Comparison of ENCODE assay signal across 8 cellular contexts in genomic region chr11:96338910-96339703, GRCh38. TPM values are rescaled to one million over a fixed set of nuclear protein-coding genes. Genes with fewer than 3 reads are reported as not detected.
DNase-seq lines count a peak whose midpoint lies in the region; ATAC-seq, FAIRE-seq and TF ChIP-seq lines count a peak whose summit lies in the region.

No MANE protein-coding gene starts in this region.

- intact Hi-C loops in Panc1 (cut with micrococcal nuclease; ENCODE audit: unreplicated experiment) (no loop called here), ascending aorta (cut with DNase I) (no loop called here)

- POLR2A ChIA-PET in Panc1 (lab: Charles Lee): no interaction called here

- CTCF ChIA-PET in Panc1 (lab: Charles Lee): interaction anchor here (0.7 to 1.5 kb wide), 2 partner anchors 33 to 184 kb away, joined by 4 read pairs; no protein-coding TSS in a partner anchor

- H3K36me3 ChIP-seq in Panc1 (ENCODE audit: control insufficient read depth, insufficient read depth, low read length): no peaks in the 10 kb centered on the region
- no peaks in the 10 kb centered on the region for H3K36me3 ChIP-seq in ascending aorta
- no peaks in the 10 kb centered on the region for H3K36me3 ChIP-seq in small intestine (ENCODE audit: control insufficient read depth in 2 of 2, insufficient read depth in 2 of 2, low read length in 2 of 2)

- no TSS peak for BruUV-seq in Panc1 (replicated peaks; lab: Mats Ljungman, UMichigan)

- H3K9me3 ChIP-seq in Panc1 (ENCODE audit: control insufficient read depth, insufficient read depth, low read depth, low read length): no peaks in the 10 kb centered on the region
- no peaks in the 10 kb centered on the region for H3K9me3 ChIP-seq in ascending aorta
- no peaks in the 10 kb centered on the region for H3K9me3 ChIP-seq in small intestine (ENCODE audit: control insufficient read depth, low read depth)

- H3K4me1 ChIP-seq in Panc1 (ENCODE audit: control insufficient read depth, insufficient read depth, low read length) (peaks cover 38% of the 10 kb centered on the region), ascending aorta (peaks cover 4 to 46% of the 10 kb centered on the region in 2 donors), small intestine (ENCODE audit: control insufficient read depth in 2 of 2, insufficient read depth in 1 of 2, low read depth in 1 of 2, low read length in 1 of 2) (peaks cover 7 to 30% of the 10 kb centered on the region in 2 donors)

- TF ChIP-seq CTCF in Panc1 (IDR thresholded peaks at IDR 0.05) (peak; percentile 29), ascending aorta (IDR thresholded peaks at IDR 0.05) (no peak)

- H3K4me3 ChIP-seq in Panc1 (ENCODE audit: low read depth in 2 of 2, low read length in 2 of 2) (peak overlapping the region; percentile 4 to 34; a peak in 3 of 4 replicates), ascending aorta (peak overlapping the region; percentile 59 to 85), small intestine (ENCODE audit: low read depth in 1 of 2, low read length in 2 of 2) (peak overlapping the region in 1 of 2 donors; percentile 37)

- H3K27ac ChIP-seq in Panc1 (ENCODE audit: low read length) (peak overlapping the region; percentile 62), ascending aorta (peak overlapping the region; percentile 86 to 95), small intestine (ENCODE audit: low read depth in 1 of 2, low read length in 1 of 2) (peak overlapping the region; percentile 45 to 81)

- WGBS in small intestine, 3 donors: 25 to 32% (median 26%) methylated on average over 13 of the region's 13 CpGs

- no peak for FAIRE-seq in small intestine (lab: Jason Lieb, UNC)

- H3K27me3 ChIP-seq in Panc1 (ENCODE audit: control insufficient read depth, insufficient read depth, low read length) (no peaks in the 10 kb centered on the region), ascending aorta (no peaks in the 10 kb centered on the region), small intestine (ENCODE audit: control insufficient read depth in 2 of 2, insufficient read depth in 2 of 2, low read length in 2 of 2) (no peaks in the 10 kb centered on the region)

- DNase-seq in Panc1 (ENCODE audit: low read depth, low spot score) (no peak), ascending aorta (ENCODE audit: low spot score in 2 of 2) (peak in 1 of 2 donors; percentile 81), iris pigment epithelial cell (ENCODE audit: low read depth) (peak; percentile 77), small intestine (peak; percentile 32)
- DNase-seq in effector CD8-positive, alpha-beta T cell (lab: John Stamatoyannopoulos, UW): no peak

- peak; percentile 34 for ATAC-seq in GM18868 (IDR thresholded peaks at IDR 0.05; ENCODE audit: unreplicated experiment)
- peak; percentile 33 for ATAC-seq in HG02870 (IDR thresholded peaks at IDR 0.05; ENCODE audit: unreplicated experiment)
- ATAC-seq in Panc1: no peak
- no peak for ATAC-seq in esophagus mucosa

- in situ Hi-C loops in Panc1 (cut with HindIII; ENCODE audit: low pct_unique_long_range_greater_than_20kb, low sequenced_read_pairs): loop anchor here (10.0 kb wide), 1 partner anchor 274 kb away; no protein-coding TSS in a partner anchor

RNA-seq across cellular contexts. Expression of gene MAML2, which starts 3.9 kb away (rescaled TPM):
- total RNA-seq in Panc1 (2021; ENCODE audit: unreplicated experiment) (2.9 TPM), ascending aorta (13.2 TPM), esophagus mucosa (4.5 TPM)
- polyA plus RNA-seq in Panc1 (2012; ENCODE audit: insufficient read length): 1.9 TPM
- polyA plus RNA-seq in small intestine: 1 to 10 TPM in 1 of 3 donors, under 1 TPM in 2; 0.45 to 2.4 (median 0.81) TPM

RNA-seq across cellular contexts. Expression of gene CCDC82, which starts 50.6 kb away (rescaled TPM):
- total RNA-seq in Panc1 (2021; ENCODE audit: unreplicated experiment) (25.3 TPM), ascending aorta (9.5 TPM), esophagus mucosa (5.3 TPM)
- 9.2 TPM for polyA plus RNA-seq in Panc1 (2012; ENCODE audit: insufficient read length)
- polyA plus RNA-seq in small intestine: 10 to 100 TPM; 10.3 to 13.2 (median 11.1) TPM

RNA-seq across cellular contexts. Expression of gene JRKL, which starts 50.7 kb away (rescaled TPM):
- total RNA-seq in Panc1 (2021; ENCODE audit: unreplicated experiment) (9.6 TPM), ascending aorta (16.6 TPM), esophagus mucosa (4.1 TPM)
- polyA plus RNA-seq in Panc1 (2012; ENCODE audit: insufficient read length): 5.1 TPM
- 1 to 10 TPM; 1.6 to 5.5 (median 3.1) TPM for polyA plus RNA-seq in small intestine

Comparison
In these comparisons a context has a peak if more than half of its experiments do, and no peak if none do; other contexts are left out.
1. ATAC-seq: peak in GM18868 (single experiment) and HG02870 (single experiment); none in Panc1 (single experiment) and esophagus mucosa (single experiment).
2. DNase-seq: peak in iris pigment epithelial cell (single experiment) and small intestine (single experiment); none in Panc1 (single experiment) and effector CD8-positive, alpha-beta T cell (single experiment).
3. Peak in every context shown above with its lines, with median percentiles within 50 percentile points of each other: H3K27ac ChIP-seq.